8 cellular contexts compared by ENCODE assay signal in genomic region chr13:71320452-71320851, GRCh38.
DNase-seq lines count a peak whose midpoint lies in the region; TF ChIP-seq lines count a peak whose summit lies in the region.

No MANE protein-coding gene starts in this region.

- no peak overlapping the region for H4K91ac ChIP-seq in trophoblast cell (ENCODE audit: low read depth, low read length)

- H3K27ac ChIP-seq in trophoblast cell (ENCODE audit: low read depth, low read length) (no peak overlapping the region), left ventricle myocardium inferior (replicated peaks) (no peak overlapping the region)

- H4K8ac ChIP-seq in trophoblast cell (ENCODE audit: low read depth, low read length), result no peak overlapping the region

- H3K79me2 ChIP-seq in trophoblast cell (ENCODE audit: control insufficient read depth, insufficient read depth, low read length, poor library complexity), result no peaks in the 10 kb centered on the region

- H3K4me1 ChIP-seq in trophoblast cell (ENCODE audit: control insufficient read depth in 1 of 2, insufficient read depth in 2 of 2, low read length in 2 of 2) (no peaks in the 10 kb centered on the region), left ventricle myocardium inferior (no peaks in the 10 kb centered on the region)

- no peak overlapping the region for H2AK5ac ChIP-seq in trophoblast cell (ENCODE audit: low read length)

- H3K4me3 ChIP-seq in LNCaP clone FGC (ENCODE audit: low read depth, low read length) (no peak overlapping the region), astrocyte of the cerebellum (ENCODE audit: low read depth, low read length) (no peak overlapping the region), trophoblast cell (ENCODE audit: low read depth, low read length) (no peak overlapping the region), left ventricle myocardium inferior (no peak overlapping the region)

- H3K4me2 ChIP-seq in trophoblast cell (ENCODE audit: low read length), result no peak overlapping the region

- H3K14ac ChIP-seq in trophoblast cell (ENCODE audit: low read length), result no peak overlapping the region

- no peak overlapping the region for H2AFZ ChIP-seq in trophoblast cell (ENCODE audit: insufficient read depth, low read length, poor library complexity)

- H3K9ac ChIP-seq in trophoblast cell (ENCODE audit: low read length), result no peak overlapping the region

- H3K23ac ChIP-seq in trophoblast cell (ENCODE audit: low read length), result no peak overlapping the region

- no CpG with 5 or more reads among the region's 1 CpG for WGBS in trophoblast cell (ENCODE audit: extremely low coverage, insufficient coverage, insufficient read length)

- peak; percentile 2 for DNase-seq in NCI-H1436 (lab: John Stamatoyannopoulos, UW)
- no peak for DNase-seq in NCI-H1436 treated with DMSO at 0.1 percent for 48 hours (lab: John Stamatoyannopoulos, UW)
- DNase-seq in LNCaP clone FGC (ENCODE audit: low read depth), result no peak
- no peak for DNase-seq in astrocyte of the cerebellum (ENCODE audit: low read depth)
- DNase-seq in trophoblast cell, result peak; percentile 16 to 68
- no peak for DNase-seq in effector CD4-positive, alpha-beta T cell
- DNase-seq in left ventricle myocardium inferior, result no peak
- DNase-seq in midbrain (lab: John Stamatoyannopoulos, UW), result no peak

- intact Hi-C loops in left ventricle myocardium inferior (cut with micrococcal nuclease), result no loop called here

- no peak overlapping the region for H3K18ac ChIP-seq in trophoblast cell (ENCODE audit: low read length)

- H3K4ac ChIP-seq in trophoblast cell (ENCODE audit: low read depth, low read length), result no peak overlapping the region

- H3K79me1 ChIP-seq in trophoblast cell (ENCODE audit: low read length), result no peaks in the 10 kb centered on the region

- no peaks in the 10 kb centered on the region for H3K9me3 ChIP-seq in trophoblast cell (ENCODE audit: insufficient read depth, low read depth, low read length)
- peaks cover 21% of the 10 kb centered on the region for H3K9me3 ChIP-seq in left ventricle myocardium inferior (replicated peaks)

- H4K12ac ChIP-seq in trophoblast cell (ENCODE audit: low read depth, low read length), result no peak overlapping the region

- no peak overlapping the region for H2BK12ac ChIP-seq in trophoblast cell (ENCODE audit: low read length)

- H3K36me3 ChIP-seq in trophoblast cell (ENCODE audit: control insufficient read depth in 1 of 2, insufficient read depth in 2 of 2, low read length in 2 of 2), result no peaks in the 10 kb centered on the region
- H3K36me3 ChIP-seq in left ventricle myocardium inferior, result no peaks in the 10 kb centered on the region

- no peak overlapping the region for H2BK5ac ChIP-seq in trophoblast cell (ENCODE audit: low read depth, low read length, poor library complexity)

- no peak overlapping the region for H2BK120ac ChIP-seq in trophoblast cell (ENCODE audit: insufficient read depth, low read length, poor library complexity)

- TF ChIP-seq CTCF in LNCaP clone FGC (IDR thresholded peaks at IDR 0.05; ENCODE audit: control insufficient read depth, extremely low read depth, insufficient read depth) (peak; percentile 34; the same call in 1 of the 2 replicates), astrocyte of the cerebellum (IDR thresholded peaks at IDR 0.05; ENCODE audit: low read depth, low read length, missing control alignments) (peak; percentile 18), left ventricle myocardium inferior (IDR thresholded peaks at IDR 0.05; ENCODE audit: borderline replicate concordance) (no peak)

- H3K27me3 ChIP-seq in trophoblast cell (ENCODE audit: insufficient read depth, low read length), result no peaks in the 10 kb centered on the region
- H3K27me3 ChIP-seq in left ventricle myocardium inferior (ENCODE audit: low read depth), result no peaks in the 10 kb centered on the region

- in situ Hi-C loops in astrocyte of the cerebellum (cut with HindIII; ENCODE audit: low sequenced_read_pairs), result no loop called here

Comparison
In these comparisons a context has a peak if more than half of its experiments do, and no peak if none do; other contexts are left out.
1. DNase-seq: peak in NCI-H1436 (single experiment) and trophoblast cell (2 of 2); none in NCI-H1436 treated with DMSO at 0.1 percent for 48 hours (single experiment), LNCaP clone FGC (single experiment), astrocyte of the cerebellum (single experiment), effector CD4-positive, alpha-beta T cell (single experiment), left ventricle myocardium inferior (single experiment) and midbrain (single experiment).